8 cellular contexts compared by ENCODE assay signal in genomic region chr4:165286619-165287340, GRCh38. TPM values are rescaled to one million over a fixed set of nuclear protein-coding genes. Genes with fewer than 3 reads are reported as not detected.
DNase-seq lines count a peak whose midpoint lies in the region; ATAC-seq, FAIRE-seq and TF ChIP-seq lines count a peak whose summit lies in the region.
"Not testable (repeated sequence)": the region's sequence is repeated elsewhere in the genome, so short reads cannot be mapped to it uniquely, and the experiment has no call there.

No MANE protein-coding gene starts in this region.

- not testable (repeated sequence) for H3K9me2 ChIP-seq in SU-DHL-6 (replicated peaks; ENCODE audit: insufficient read depth, low read length)

- TF ChIP-seq POLR2A in GM12892 (IDR thresholded peaks at IDR 0.05; ENCODE audit: low read depth, low read length) = not testable (repeated sequence)

- H3K27ac Mint-ChIP-seq in activated naive CD4-positive, alpha-beta T cell treated with anti-CD3 and anti-CD28 coated beads, Interleukin-2, amount 50 U/mL, for 24 hours = peak overlapping the region; percentile 72

- peak; percentile 66 for ATAC-seq in GM19324 (IDR thresholded peaks at IDR 0.05; ENCODE audit: low FRiP score, unreplicated experiment)
- ATAC-seq in GM21717 (IDR thresholded peaks at IDR 0.05; ENCODE audit: unreplicated experiment) = peak; percentile 87
- ATAC-seq in HG03025 (IDR thresholded peaks at IDR 0.05; ENCODE audit: low FRiP score, unreplicated experiment) = peak; percentile 82
- peak; percentile 72 for ATAC-seq in HG03469 (IDR thresholded peaks at IDR 0.05; ENCODE audit: unreplicated experiment)

- H3K4me3 Mint-ChIP-seq in activated naive CD4-positive, alpha-beta T cell treated with anti-CD3 and anti-CD28 coated beads, Interleukin-2, amount 50 U/mL, for 24 hours = peak overlapping the region; percentile 48

- H3K9me3 Mint-ChIP-seq in activated naive CD4-positive, alpha-beta T cell treated with anti-CD3 and anti-CD28 coated beads, Interleukin-2, amount 50 U/mL, for 24 hours = not testable (repeated sequence)

- DNase-seq in GM12892 (ENCODE audit: insufficient read length) = not testable (repeated sequence)

- H3K36me3 Mint-ChIP-seq in activated naive CD4-positive, alpha-beta T cell treated with anti-CD3 and anti-CD28 coated beads, Interleukin-2, amount 50 U/mL, for 24 hours = peaks cover 18% of the 10 kb centered on the region

- H3K27me3 ChIP-seq in SU-DHL-6 (ENCODE audit: low read length); neutrophil: not testable (repeated sequence)

- not testable (repeated sequence) for H3K4me3 ChIP-seq in SU-DHL-6 (ENCODE audit: insufficient read depth, low read length, poor library complexity, severe bottlenecking); neutrophil (ENCODE audit: low read depth in 1 of 2, low read length in 1 of 2)

- peak overlapping the region; percentile 59 for H3K27ac ChIP-seq in SU-DHL-6 (ENCODE audit: low read depth, low read length)
- peak overlapping the region; percentile 63 for H3K27ac ChIP-seq in neutrophil

- not testable (repeated sequence) for H3F3A ChIP-seq in SU-DHL-6 (ENCODE audit: insufficient read depth)

- FAIRE-seq in GM12892 (lab: Jason Lieb, UNC) = peak; percentile 92

- peak overlapping the region; percentile 22; the same call in 1 of the 2 replicates for H3K9ac ChIP-seq in SU-DHL-6 (ENCODE audit: low read length)

- H3K79me2 ChIP-seq in SU-DHL-6 (ENCODE audit: insufficient read depth, low read length) = not testable (repeated sequence)

- not testable (repeated sequence) for H3K36me3 ChIP-seq in SU-DHL-6 (ENCODE audit: low read length); neutrophil

- peaks cover 9 to 10% of the 10 kb centered on the region in 2 experiments for H3K4me1 ChIP-seq in neutrophil (ENCODE audit: control insufficient read depth in 1 of 2, insufficient read depth in 1 of 2, low read depth in 1 of 2, low read length in 1 of 2)

- not testable (repeated sequence) for H3K27me3 Mint-ChIP-seq in activated naive CD4-positive, alpha-beta T cell treated with anti-CD3 and anti-CD28 coated beads, Interleukin-2, amount 50 U/mL, for 24 hours

- H3K4me2 ChIP-seq in SU-DHL-6 (ENCODE audit: low read depth, low read length, poor library complexity, severe bottlenecking) = peak overlapping the region; percentile 55

- not testable (repeated sequence) for H3K9me3 ChIP-seq in SU-DHL-6 (ENCODE audit: insufficient read depth, low read length); neutrophil

- TF ChIP-seq CTCF in SU-DHL-6 (IDR thresholded peaks at IDR 0.05; ENCODE audit: insufficient read depth, low read length, poor library complexity, severe bottlenecking); neutrophil (IDR thresholded peaks at IDR 0.05): not testable (repeated sequence)

- not testable (repeated sequence) for H2AFZ ChIP-seq in SU-DHL-6 (ENCODE audit: low read depth, low read length, severe bottlenecking)

- peaks cover 55% of the 10 kb centered on the region for H3K4me1 Mint-ChIP-seq in activated naive CD4-positive, alpha-beta T cell treated with anti-CD3 and anti-CD28 coated beads, Interleukin-2, amount 50 U/mL, for 24 hours

- H4K20me1 ChIP-seq in SU-DHL-6 (ENCODE audit: low read depth, low read length) = not testable (repeated sequence)

RNA-seq across cellular contexts. Expression of gene MSMO1, which starts 40.7 kb away (rescaled TPM):
- polyA plus RNA-seq in GM12892 (2012; ENCODE audit: missing spikeins) = 55.8 TPM
